16 cellular contexts compared by ENCODE assay signal in genomic region chr17:13265306-13265705, GRCh38.
DNase-seq lines count a peak whose midpoint lies in the region; TF ChIP-seq lines count a peak whose summit lies in the region.
"Had no signal": no experiment of that assay in that cellular context is flagged by ENCODE, and none has a peak within 500 bp of the region (broad histone marks: within the 10 kb centered on the region; RNA-seq: fewer than 3 reads in every experiment).

No MANE protein-coding gene starts in this region.

- peaks cover 17% of the 10 kb centered on the region for H3F3A ChIP-seq in GM23248 (ENCODE audit: insufficient read depth)

- no peaks in the 10 kb centered on the region for H3K36me3 Mint-ChIP-seq in Calu3 (ENCODE audit: insufficient read depth, unreplicated experiment)
- no peaks in the 10 kb centered on the region for H3K36me3 Mint-ChIP-seq in activated CD4-positive, alpha-beta T cell treated with anti-CD3 and anti-CD28 coated beads, Interleukin-2, amount 10 ng/mL, durations not matched to agents 7 days and 5 days (ENCODE audit: low read depth)
- H3K36me3 Mint-ChIP-seq: CD4-positive, CD25-positive, alpha-beta regulatory T cell; CD8-positive, alpha-beta T cell had no signal

- TF ChIP-seq POLR2A in lower leg skin (IDR thresholded peaks at IDR 0.05) = no peak

- peak; percentile 55 for DNase-seq in GM23248
- peak; percentile 7 for DNase-seq in adipocyte (ENCODE audit: low read depth)
- no peak for DNase-seq in mesenchymal stem cell
- DNase-seq in trophoblast cell = peak; percentile 51 to 85
- no peak for DNase-seq in Calu3
- no peak for DNase-seq in lower leg skin (ENCODE audit: low spot score in 2 of 2)
- no peak for DNase-seq in NCI-H748 (lab: John Stamatoyannopoulos, UW; ENCODE audit: unreplicated experiment)
- DNase-seq in activated CD4-positive, alpha-beta T cell treated with anti-CD3 and anti-CD28 coated beads, Interleukin-2, amount 10 ng/mL, durations not matched to agents 7 days and 5 days = no peak
- DNase-seq: CD4-positive, CD25-positive, alpha-beta regulatory T cell; CD8-positive, alpha-beta T cell; DMS 273 treated with DMSO at 0.1 percent for 48 hours; DMS79; H7; HCEC 1CT had no signal

- H3K27me3 ChIP-seq in GM23248 (replicated peaks; ENCODE audit: insufficient read depth) (peaks cover 8% of the 10 kb centered on the region; the same call in 1 of the 2 replicates), adipocyte (replicated peaks; ENCODE audit: control insufficient read depth, insufficient read depth, low read length) (peaks cover 10% of the 10 kb centered on the region), mesenchymal stem cell (ENCODE audit: control insufficient read depth in 1 of 2, insufficient read depth in 1 of 2, low read length in 2 of 2) (peaks cover 0 to 24% of the 10 kb centered on the region in 2 experiments), trophoblast cell (ENCODE audit: insufficient read depth, low read length) (no peaks in the 10 kb centered on the region)

- 33 to 34% methylated on average over 3 of the region's 3 CpGs for WGBS in GM23248 (ENCODE audit: low coverage in 1 of 2, low lambda C conversion rate in 2 of 2, missing lambda C conversion rate in 2 of 2), 2 experiments
- 60% methylated on average over 2 of the region's 3 CpGs for WGBS in mesenchymal stem cell
- WGBS in trophoblast cell (ENCODE audit: extremely low coverage, insufficient coverage, insufficient read length) = no CpG with 5 or more reads among the region's 3 CpGs
- 32 to 44% methylated on average over 3 of the region's 3 CpGs for WGBS in lower leg skin, 2 donors

- no peak overlapping the region for H3K4me2 ChIP-seq in GM23248 (ENCODE audit: unreplicated experiment)
- no peak overlapping the region for H3K4me2 ChIP-seq in mesenchymal stem cell (ENCODE audit: low read length, poor library complexity, severe bottlenecking)
- H3K4me2 ChIP-seq in trophoblast cell (ENCODE audit: low read length) = no peak overlapping the region

- no peaks in the 10 kb centered on the region for H3K27me3 Mint-ChIP-seq in Calu3 (ENCODE audit: unreplicated experiment)
- H3K27me3 Mint-ChIP-seq in activated CD4-positive, alpha-beta T cell treated with anti-CD3 and anti-CD28 coated beads, Interleukin-2, amount 10 ng/mL, durations not matched to agents 7 days and 5 days = no peaks in the 10 kb centered on the region
- H3K27me3 Mint-ChIP-seq: CD4-positive, CD25-positive, alpha-beta regulatory T cell had no signal

- no peaks in the 10 kb centered on the region for H3K4me1 Mint-ChIP-seq in Calu3 (ENCODE audit: low read depth, unreplicated experiment)
- no peaks in the 10 kb centered on the region for H3K4me1 Mint-ChIP-seq in activated CD4-positive, alpha-beta T cell treated with anti-CD3 and anti-CD28 coated beads, Interleukin-2, amount 10 ng/mL, durations not matched to agents 7 days and 5 days
- H3K4me1 Mint-ChIP-seq: CD4-positive, CD25-positive, alpha-beta regulatory T cell had no signal

- peaks cover 2% of the 10 kb centered on the region for H3K9me3 Mint-ChIP-seq in Calu3 (ENCODE audit: low read depth, unreplicated experiment)
- peaks cover 4% of the 10 kb centered on the region for H3K9me3 Mint-ChIP-seq in activated CD4-positive, alpha-beta T cell treated with anti-CD3 and anti-CD28 coated beads, Interleukin-2, amount 10 ng/mL, durations not matched to agents 7 days and 5 days
- H3K9me3 Mint-ChIP-seq: CD8-positive, alpha-beta T cell had no signal

- no peaks in the 10 kb centered on the region for H3K79me2 ChIP-seq in GM23248 (ENCODE audit: insufficient read depth)
- H3K79me2 ChIP-seq in trophoblast cell (ENCODE audit: control insufficient read depth, insufficient read depth, low read length, poor library complexity) = no peaks in the 10 kb centered on the region

- H2BK5ac ChIP-seq in mesenchymal stem cell (ENCODE audit: low read depth, low read length, poor library complexity, severe bottlenecking) = no peak overlapping the region
- H2BK5ac ChIP-seq in trophoblast cell (ENCODE audit: low read depth, low read length, poor library complexity) = no peak overlapping the region

- peak overlapping the region; percentile 34 for H2BK120ac ChIP-seq in mesenchymal stem cell (ENCODE audit: low read depth, low read length)
- no peak overlapping the region for H2BK120ac ChIP-seq in trophoblast cell (ENCODE audit: insufficient read depth, low read length, poor library complexity)

- H4K91ac ChIP-seq in mesenchymal stem cell (ENCODE audit: low read length) (no peak overlapping the region), trophoblast cell (ENCODE audit: low read depth, low read length) (no peak overlapping the region)

- no peak overlapping the region for H2BK15ac ChIP-seq in mesenchymal stem cell (ENCODE audit: low read depth, poor library complexity, severe bottlenecking)

- H3K79me1 ChIP-seq in mesenchymal stem cell (replicated peaks; ENCODE audit: low read length, poor library complexity, severe bottlenecking) (no peaks in the 10 kb centered on the region), trophoblast cell (ENCODE audit: low read length) (no peaks in the 10 kb centered on the region)

- H2AFZ ChIP-seq in GM23248 = no peak overlapping the region
- H2AFZ ChIP-seq in mesenchymal stem cell (ENCODE audit: low read depth, low read length) = no peak overlapping the region
- H2AFZ ChIP-seq in trophoblast cell (ENCODE audit: insufficient read depth, low read length, poor library complexity) = no peak overlapping the region

- H2AK5ac ChIP-seq in mesenchymal stem cell (ENCODE audit: low read length, severe bottlenecking) = no peak overlapping the region
- no peak overlapping the region for H2AK5ac ChIP-seq in trophoblast cell (ENCODE audit: low read length)

- CTCF ChIA-PET in Calu3 (lab: Charles Lee) = no interaction called here
- CTCF ChIA-PET in activated CD4-positive, alpha-beta T cell treated with anti-CD3 and anti-CD28 coated beads, Interleukin-2, amount 10 ng/mL, durations not matched to agents 7 days and 5 days (lab: Charles Lee) = no interaction called here

- no peak overlapping the region for H3K23ac ChIP-seq in mesenchymal stem cell (ENCODE audit: low read length in 2 of 2)
- H3K23ac ChIP-seq in trophoblast cell (ENCODE audit: low read length) = no peak overlapping the region

- H3K9me2 ChIP-seq in GM23248 (ENCODE audit: insufficient read depth) = no peaks in the 10 kb centered on the region

- H3K4me1 ChIP-seq in GM23248 (ENCODE audit: insufficient read depth) (peaks cover 29% of the 10 kb centered on the region), adipocyte (ENCODE audit: control insufficient read depth, insufficient read depth, low read length) (no peaks in the 10 kb centered on the region), mesenchymal stem cell (ENCODE audit: control insufficient read depth, insufficient read depth, low read depth, low read length) (no peaks in the 10 kb centered on the region), trophoblast cell (ENCODE audit: control insufficient read depth in 1 of 2, insufficient read depth in 2 of 2, low read length in 2 of 2) (peaks cover 0 to 14% of the 10 kb centered on the region in 2 experiments)

- H3K4me3 ChIP-seq in GM23248 = no peak overlapping the region
- H3K4me3 ChIP-seq in adipocyte (ENCODE audit: low read length) = no peak overlapping the region
- no peak overlapping the region for H3K4me3 ChIP-seq in mesenchymal stem cell (ENCODE audit: insufficient read depth in 1 of 2, low read depth in 1 of 2, low read length in 2 of 2)
- H3K4me3 ChIP-seq in trophoblast cell (ENCODE audit: low read depth, low read length) = no peak overlapping the region
- H3K4me3 ChIP-seq in lower leg skin (ENCODE audit: low read depth, poor library complexity, severe bottlenecking) = no peak overlapping the region

- H3K14ac ChIP-seq in mesenchymal stem cell (ENCODE audit: low read length in 2 of 2) (no peak overlapping the region), trophoblast cell (ENCODE audit: low read length) (no peak overlapping the region)

- H3K36me3 ChIP-seq in GM23248 (ENCODE audit: low read depth) (no peaks in the 10 kb centered on the region), adipocyte (ENCODE audit: control insufficient read depth, insufficient read depth, low read length, severe bottlenecking) (no peaks in the 10 kb centered on the region), mesenchymal stem cell (ENCODE audit: control insufficient read depth in 1 of 2, insufficient read depth in 2 of 2, low read depth in 1 of 2, low read length in 2 of 2) (no peaks in the 10 kb centered on the region), trophoblast cell (ENCODE audit: control insufficient read depth in 1 of 2, insufficient read depth in 2 of 2, low read length in 2 of 2) (no peaks in the 10 kb centered on the region)

- H3K9ac ChIP-seq in GM23248 = no peak overlapping the region
- H3K9ac ChIP-seq in adipocyte (ENCODE audit: low read length) = no peak overlapping the region
- no peak overlapping the region for H3K9ac ChIP-seq in mesenchymal stem cell (ENCODE audit: low read length)
- no peak overlapping the region for H3K9ac ChIP-seq in trophoblast cell (ENCODE audit: low read length)

- POLR2A ChIA-PET in activated CD4-positive, alpha-beta T cell treated with anti-CD3 and anti-CD28 coated beads, Interleukin-2, amount 10 ng/mL, durations not matched to agents 7 days and 5 days (lab: Charles Lee) = no interaction called here

- no peak overlapping the region for H4K12ac ChIP-seq in trophoblast cell (ENCODE audit: low read depth, low read length)

- no peak overlapping the region for H2BK12ac ChIP-seq in mesenchymal stem cell (ENCODE audit: low read length in 2 of 2)
- H2BK12ac ChIP-seq in trophoblast cell (ENCODE audit: low read length) = no peak overlapping the region

- in situ Hi-C loops in GM23248 (cut with MboI) = no loop called here

- H4K8ac ChIP-seq in mesenchymal stem cell (ENCODE audit: low read length) (no peak overlapping the region), trophoblast cell (ENCODE audit: low read depth, low read length) (no peak overlapping the region)

- H3K4ac ChIP-seq in mesenchymal stem cell (ENCODE audit: low read depth in 1 of 2, low read length in 2 of 2) (no peak overlapping the region), trophoblast cell (ENCODE audit: low read depth, low read length) (no peak overlapping the region)

- H3K18ac ChIP-seq in mesenchymal stem cell (ENCODE audit: low read depth in 1 of 2, low read length in 2 of 2) = no peak overlapping the region
- H3K18ac ChIP-seq in trophoblast cell (ENCODE audit: low read length) = no peak overlapping the region

- H3K27ac ChIP-seq in GM23248 = no peak overlapping the region
- H3K27ac ChIP-seq in mesenchymal stem cell (ENCODE audit: low read length, poor library complexity, severe bottlenecking) = no peak overlapping the region
- no peak overlapping the region for H3K27ac ChIP-seq in trophoblast cell (ENCODE audit: low read depth, low read length)
- H3K27ac ChIP-seq: C4-2B had no signal

- no peak overlapping the region for H3K4me3 Mint-ChIP-seq in Calu3 (ENCODE audit: low read depth, unreplicated experiment)
- no peak overlapping the region for H3K4me3 Mint-ChIP-seq in activated CD4-positive, alpha-beta T cell treated with anti-CD3 and anti-CD28 coated beads, Interleukin-2, amount 10 ng/mL, durations not matched to agents 7 days and 5 days
- H3K4me3 Mint-ChIP-seq: CD4-positive, CD25-positive, alpha-beta regulatory T cell; CD8-positive, alpha-beta T cell had no signal

- intact Hi-C loops in Calu3 (cut with micrococcal nuclease; ENCODE audit: unreplicated experiment) (no loop called here), lower leg skin (cut with DNase I; ENCODE audit: low total_unique reads) (no loop called here)

- H4K20me1 ChIP-seq in GM23248 (ENCODE audit: insufficient read depth) = no peaks in the 10 kb centered on the region

- H3K9me3 ChIP-seq in GM23248 (ENCODE audit: low read depth) (no peaks in the 10 kb centered on the region), adipocyte (ENCODE audit: control insufficient read depth, low read length) (no peaks in the 10 kb centered on the region), mesenchymal stem cell (ENCODE audit: control insufficient read depth, low read length) (no peaks in the 10 kb centered on the region), trophoblast cell (ENCODE audit: insufficient read depth, low read depth, low read length) (peaks cover 3% of the 10 kb centered on the region)
- H3K9me3 ChIP-seq: Caco-2 had no signal

- TF ChIP-seq CTCF in Calu3 (IDR thresholded peaks at IDR 0.05; ENCODE audit: unreplicated experiment) = no peak
- no peak for TF ChIP-seq CTCF in lower leg skin (IDR thresholded peaks at IDR 0.05)

- no TSS peak for BruUV-seq in Calu3 (replicated peaks; lab: Mats Ljungman, UMichigan)

- no peak overlapping the region for H3K27ac Mint-ChIP-seq in Calu3 (ENCODE audit: unreplicated experiment)
- no peak overlapping the region for H3K27ac Mint-ChIP-seq in activated CD4-positive, alpha-beta T cell treated with anti-CD3 and anti-CD28 coated beads, Interleukin-2, amount 10 ng/mL, durations not matched to agents 7 days and 5 days
- H3K27ac Mint-ChIP-seq: CD8-positive, alpha-beta T cell had no signal

Comparison
In these comparisons a context has a peak if more than half of its experiments do, and no peak if none do; other contexts are left out.
1. DNase-seq: peak in GM23248 (single experiment), adipocyte (single experiment) and trophoblast cell (2 of 2); none in mesenchymal stem cell (single experiment), Calu3 (single experiment), lower leg skin (0 of 2), NCI-H748 (single experiment) and activated CD4-positive, alpha-beta T cell treated with anti-CD3 and anti-CD28 coated beads, Interleukin-2, amount 10 ng/mL, durations not matched to agents 7 days and 5 days (single experiment).